10 cellular contexts compared by ENCODE assay signal in the genomic region with DNA sequence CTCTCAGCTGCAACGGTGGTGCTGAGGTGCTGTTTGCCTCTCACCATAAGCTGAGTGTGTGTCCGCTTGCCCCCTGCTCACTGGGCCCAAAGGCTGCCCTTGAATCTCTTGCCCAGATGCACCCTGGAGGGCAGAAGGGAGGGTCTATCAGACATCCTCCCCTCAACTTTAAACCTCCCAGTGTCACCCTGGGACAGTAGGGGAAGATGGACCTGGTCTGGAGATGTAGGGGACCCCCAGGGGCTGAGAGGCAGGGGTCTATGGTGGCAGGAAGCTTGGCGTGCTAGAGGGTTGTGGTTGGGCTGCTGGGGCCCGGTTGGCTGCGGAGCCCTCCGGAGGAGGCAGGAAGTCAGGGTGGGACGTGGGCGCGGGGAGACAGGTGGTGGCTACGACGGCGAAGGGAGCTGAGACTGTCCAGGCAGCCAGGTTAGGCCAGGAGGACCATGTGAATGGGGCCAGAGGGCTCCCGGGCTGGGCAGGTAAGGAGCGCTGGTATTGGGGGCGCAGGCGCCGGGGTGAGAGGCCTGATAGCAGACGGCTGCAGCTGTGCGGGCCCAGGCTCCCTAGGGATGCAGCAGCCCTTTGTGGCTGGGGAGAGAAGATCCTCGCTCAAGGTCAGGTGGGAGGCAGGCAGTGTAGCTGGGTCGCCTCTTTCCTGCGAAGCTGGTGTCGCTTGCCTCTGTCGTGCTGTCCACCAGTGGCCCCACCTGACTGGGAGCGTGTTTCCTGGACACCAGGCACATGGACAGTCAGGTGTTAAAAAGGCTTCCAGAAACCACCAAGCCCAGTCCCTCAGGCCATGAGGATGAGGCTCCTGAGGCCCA. TPM values are rescaled to one million over a fixed set of nuclear protein-coding genes. Genes with fewer than 3 reads are reported as not detected.
A peak's percentile ranks its signal among the peaks of the same experiment; 100 is the strongest.
DNase-seq lines count a peak whose midpoint lies in the region; ATAC-seq and TF ChIP-seq lines count a peak whose summit lies in the region.
"Had no signal": no experiment of that assay in that cellular context is flagged by ENCODE, and none has a peak within 500 bp of the region (broad histone marks: within the 10 kb centered on the region; RNA-seq: fewer than 3 reads in every experiment).

LCK (plus strand) TSS at position 373 of the 824 bp plus-strand sequence. CDS start 23,065 bp downstream, outside the sequence.

- H2AFZ ChIP-seq in parathyroid adenoma, result no peak within 1 kb of the TSS

- H3K27ac ChIP-seq in CD4-positive, alpha-beta T cell (ENCODE audit: low read depth, low read length), result peak within 1 kb of the TSS; percentile 94
- H3K27ac ChIP-seq in Peyer's patch, result peak within 1 kb of the TSS; percentile 83 to 94 (median 85)
- H3K27ac ChIP-seq in parathyroid adenoma, result peak within 1 kb of the TSS; percentile 62
- H3K27ac ChIP-seq: SJSA1 had no signal

- peaks cover 74% of the 10 kb centered on the region for H3K4me1 Mint-ChIP-seq in CD4-positive, alpha-beta T cell (ENCODE audit: low read depth)
- peaks cover 55% of the 10 kb centered on the region for H3K4me1 Mint-ChIP-seq in activated naive CD4-positive, alpha-beta T cell treated with anti-CD3 and anti-CD28 coated beads, Interleukin-2, amount 10 ng/mL, durations not matched to agents 7 days and 5 days

- TF ChIP-seq POLR2A in Peyer's patch (IDR thresholded peaks at IDR 0.05), result peak in 1 of 2 donors; percentile 19

- intact Hi-C loops in CD4-positive, alpha-beta T cell (cut with DNase I, micrococcal nuclease), result loop anchor here (1.0 to 5.0 kb wide), 8 partner anchors 11 to 121 kb away; partner anchors contain the start of genes CCDC28B (in 1 of the 2), EIF3I (in 1 of the 2) and TMEM234 (in 1 of the 2)

- no peak within 1 kb of the TSS for H3K4me2 ChIP-seq in parathyroid adenoma (ENCODE audit: low read length)

- no peaks in the 10 kb centered on the region for H3K79me2 ChIP-seq in parathyroid adenoma

- no peaks in the 10 kb centered on the region for H3K36me3 ChIP-seq in Peyer's patch
- no peaks in the 10 kb centered on the region for H3K36me3 ChIP-seq in parathyroid adenoma (ENCODE audit: control insufficient read depth, insufficient read depth, low read length)
- H3K36me3 ChIP-seq: SJSA1 had no signal

- no peaks in the 10 kb centered on the region for H3K9me3 Mint-ChIP-seq in CD4-positive, alpha-beta T cell
- H3K9me3 Mint-ChIP-seq in activated naive CD4-positive, alpha-beta T cell treated with anti-CD3 and anti-CD28 coated beads, Interleukin-2, amount 10 ng/mL, durations not matched to agents 7 days and 5 days, result no peaks in the 10 kb centered on the region

- peak within 1 kb of the TSS; percentile 98 for H3K4me3 Mint-ChIP-seq in CD4-positive, alpha-beta T cell
- peak within 1 kb of the TSS; percentile 99 for H3K4me3 Mint-ChIP-seq in activated naive CD4-positive, alpha-beta T cell treated with anti-CD3 and anti-CD28 coated beads, Interleukin-2, amount 10 ng/mL, durations not matched to agents 7 days and 5 days

- CTCF ChIA-PET in CD4-positive, alpha-beta T cell (lab: Charles Lee), result interaction anchor here (0.6 to 4.5 kb wide), 4 partner anchors 11 to 69 kb away, joined by 3 to 48 read pairs (median 4); no protein-coding TSS in a partner anchor
- CTCF ChIA-PET in activated naive CD4-positive, alpha-beta T cell treated with anti-CD3 and anti-CD28 coated beads, Interleukin-2, amount 10 ng/mL, durations not matched to agents 7 days and 5 days (lab: Charles Lee), result interaction anchor here (3.5 to 5.9 kb wide), 4 partner anchors 13 to 35 kb away, joined by 16 to 61 read pairs (median 36); no protein-coding TSS in a partner anchor
- CTCF ChIA-PET in HEK293T (lab: Yijun Ruan, JAX), result no interaction called here

- no peaks in the 10 kb centered on the region for H3K27me3 ChIP-seq in CD4-positive, alpha-beta T cell (ENCODE audit: control insufficient read depth, insufficient read depth, low read length)
- H3K27me3 ChIP-seq in Peyer's patch, result no peaks in the 10 kb centered on the region
- no peaks in the 10 kb centered on the region for H3K27me3 ChIP-seq in parathyroid adenoma (ENCODE audit: control insufficient read depth, insufficient read depth, low read length)
- H3K27me3 ChIP-seq: SJSA1 had no signal

- no peak for TF ChIP-seq CTCF in CD4-positive, alpha-beta T cell (IDR thresholded peaks at IDR 0.05)
- TF ChIP-seq CTCF in Peyer's patch (IDR thresholded peaks at IDR 0.05), result no peak
- no peak for TF ChIP-seq CTCF in parathyroid adenoma (IDR thresholded peaks at IDR 0.05)

- H3K4me1 ChIP-seq in Peyer's patch (peaks cover 0 to 53% (median 24%) of the 10 kb centered on the region in 4 donors), parathyroid adenoma (peaks cover 2% of the 10 kb centered on the region)

- H3K27ac Mint-ChIP-seq in CD4-positive, alpha-beta T cell, result peak within 1 kb of the TSS; percentile 99
- H3K27ac Mint-ChIP-seq in activated naive CD4-positive, alpha-beta T cell treated with anti-CD3 and anti-CD28 coated beads, Interleukin-2, amount 10 ng/mL, durations not matched to agents 7 days and 5 days, result peak within 1 kb of the TSS; percentile 96

- H3K9me3 ChIP-seq in CD4-positive, alpha-beta T cell (ENCODE audit: control insufficient read depth, low read length), result no peaks in the 10 kb centered on the region
- H3K9me3 ChIP-seq in Peyer's patch, result no peaks in the 10 kb centered on the region
- no peaks in the 10 kb centered on the region for H3K9me3 ChIP-seq in parathyroid adenoma (ENCODE audit: control insufficient read depth, low read length)
- H3K9me3 ChIP-seq: SJSA1 had no signal

- POLR2A ChIA-PET in CD4-positive, alpha-beta T cell (lab: Charles Lee), result interaction anchor here (0.7 to 21.2 kb wide), 20 partner anchors 11 to 606 kb away, joined by 3 to 543 read pairs (median 12); partner anchors contain the start of genes BSDC1, CCDC28B, HDAC1 and KPNA6
- POLR2A ChIA-PET in HEK293T (lab: Yijun Ruan, JAX), result interaction anchor here (1.1 kb wide), 1 partner anchor 35 kb away, joined by 3 read pairs; no protein-coding TSS in a partner anchor

- H3K27me3 Mint-ChIP-seq in CD4-positive, alpha-beta T cell, result no peaks in the 10 kb centered on the region
- no peaks in the 10 kb centered on the region for H3K27me3 Mint-ChIP-seq in activated naive CD4-positive, alpha-beta T cell treated with anti-CD3 and anti-CD28 coated beads, Interleukin-2, amount 10 ng/mL, durations not matched to agents 7 days and 5 days

- peak; percentile 22 for ATAC-seq in CD4-positive, alpha-beta T cell (ENCODE audit: poor library complexity)
- no peak for ATAC-seq in HG03045 (IDR thresholded peaks at IDR 0.05; ENCODE audit: unreplicated experiment)
- ATAC-seq: left colon had no signal

- H3K36me3 Mint-ChIP-seq in CD4-positive, alpha-beta T cell (ENCODE audit: low read depth), result peaks cover 41% of the 10 kb centered on the region
- H3K36me3 Mint-ChIP-seq in activated naive CD4-positive, alpha-beta T cell treated with anti-CD3 and anti-CD28 coated beads, Interleukin-2, amount 10 ng/mL, durations not matched to agents 7 days and 5 days, result peaks cover 38% of the 10 kb centered on the region

- H3K4me3 ChIP-seq in Peyer's patch, result peak within 1 kb of the TSS; percentile 27 to 50 (median 37)
- no peak within 1 kb of the TSS for H3K4me3 ChIP-seq in parathyroid adenoma (ENCODE audit: low read depth, low read length)
- H3K4me3 ChIP-seq: SJSA1 had no signal

- no peak within 1 kb of the TSS for H3K9ac ChIP-seq in parathyroid adenoma

- DNase-seq in CD4-positive, alpha-beta T cell, result peak in 7 of 10 experiments; percentile 57 to 73 (median 62)
- DNase-seq in Peyer's patch (peak in 2 of 3 donors; percentile 76 to 87), HEK293T (ENCODE audit: extremely low spot score) (no peak), NCI-H69 (lab: John Stamatoyannopoulos, UW) (no peak), NCI-H2171 treated with DMSO at 0.1 percent for 48 hours (lab: John Stamatoyannopoulos, UW) (no peak)
- DNase-seq in activated naive CD4-positive, alpha-beta T cell treated with anti-CD3 and anti-CD28 coated beads, Interleukin-2, amount 10 ng/mL, durations not matched to agents 7 days and 5 days, result peak; percentile 78

TF ChIP-seq in HEK293T, 16 proteins besides CTCF, POLR2A, EP300 and RAD21:
- TF ChIP-seq ARNT (IDR thresholded peaks at IDR 0.05) (no peak), FOXK2 (IDR thresholded peaks at IDR 0.05) (no peak), CTBP1 (IDR thresholded peaks at IDR 0.05; ENCODE audit: borderline replicate concordance) (no peak), ZNF384 (IDR thresholded peaks at IDR 0.05) (no peak), FOXA1 (IDR thresholded peaks at IDR 0.05) (no peak), L3MBTL2 (conservative IDR thresholded peaks at IDR 0.05) (no peak), SUZ12 (IDR thresholded peaks at IDR 0.05) (no peak), NFRKB (IDR thresholded peaks at IDR 0.05) (no peak), LEF1 (IDR thresholded peaks at IDR 0.05; ENCODE audit: borderline replicate concordance) (no peak), SP1 (IDR thresholded peaks at IDR 0.05) (no peak), ELF4 (IDR thresholded peaks at IDR 0.05) (no peak)

RNA-seq across cellular contexts. Expression of gene LCK, which starts in this region (rescaled TPM):
- 100 to 1,000 TPM; 187 to 188 TPM for total RNA-seq in CD4-positive, alpha-beta T cell
- 10 to 100 TPM in 2 of 4 donors, 1 to 10 TPM in 2; 8.6 to 59.4 (median 12.4) TPM for total RNA-seq in Peyer's patch
- total RNA-seq: SJSA1 had no signal

Comparison
In these comparisons a context has a peak if more than half of its experiments do, and no peak if none do; other contexts are left out.
1. DNase-seq: peak in CD4-positive, alpha-beta T cell (7 of 10), Peyer's patch (2 of 3) and activated naive CD4-positive, alpha-beta T cell treated with anti-CD3 and anti-CD28 coated beads, Interleukin-2, amount 10 ng/mL, durations not matched to agents 7 days and 5 days (single experiment); none in HEK293T (single experiment), NCI-H69 (single experiment) and NCI-H2171 treated with DMSO at 0.1 percent for 48 hours (single experiment).
2. Peak in every context shown above with its lines, with median percentiles within 50 percentile points of each other: H3K27ac ChIP-seq.